ENCODE assay signal across 1 cellular context in genomic region chr2:19472579-19472978, GRCh38.
TF ChIP-seq lines count a peak whose summit lies in the region.

No MANE protein-coding gene starts in this region.

TF ChIP-seq in WTC11, 78 proteins besides CTCF, POLR2A, EP300 and RAD21 (continued from another document):
- TF ChIP-seq E2F5 (CRISPR knock-in tag; IDR thresholded peaks at IDR 0.05) (no peak), MAX (CRISPR knock-in tag; IDR thresholded peaks at IDR 0.05) (no peak), TEAD4 (CRISPR knock-in tag; IDR thresholded peaks at IDR 0.05) (no peak), IRF1 (CRISPR knock-in tag; IDR thresholded peaks at IDR 0.05) (no peak), GABPB1 (CRISPR knock-in tag; IDR thresholded peaks at IDR 0.05) (no peak), ZNF317 (CRISPR knock-in tag; IDR thresholded peaks at IDR 0.05; ENCODE audit: borderline replicate concordance, low read depth) (no peak), IRF2 (CRISPR knock-in tag; IDR thresholded peaks at IDR 0.05; ENCODE audit: borderline replicate concordance, low read depth) (no peak), USF1 (CRISPR knock-in tag; IDR thresholded peaks at IDR 0.05) (no peak), ZNF671 (CRISPR knock-in tag; IDR thresholded peaks at IDR 0.05) (no peak), PRRX2 (CRISPR knock-in tag; IDR thresholded peaks at IDR 0.05) (no peak), ZNF396 (CRISPR knock-in tag; IDR thresholded peaks at IDR 0.05; ENCODE audit: borderline replicate concordance) (no peak), ARID4B (CRISPR knock-in tag; IDR thresholded peaks at IDR 0.05; ENCODE audit: borderline replicate concordance) (no peak), ZNF425 (CRISPR knock-in tag; conservative IDR thresholded peaks at IDR 0.05) (no peak)
